In the genomic region with DNA sequence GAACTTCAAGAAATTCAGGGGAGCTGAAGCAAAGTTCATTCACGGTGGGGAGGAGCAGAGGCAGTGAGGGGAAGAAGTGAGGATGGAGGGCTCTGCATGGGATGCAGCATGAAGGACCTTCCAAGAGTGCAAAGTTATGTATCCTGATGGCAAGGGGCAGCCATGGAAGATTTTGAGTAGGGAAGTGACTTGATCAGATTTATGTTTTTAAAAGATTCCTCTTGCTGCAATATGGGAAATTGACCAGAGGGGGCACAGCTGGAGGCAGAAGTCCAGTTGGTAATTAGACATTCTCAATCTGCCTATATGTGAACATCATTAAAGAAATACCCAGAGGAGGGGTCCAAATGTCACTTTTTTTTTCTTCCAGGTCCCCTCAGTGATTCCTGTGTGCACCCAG, we compare ENCODE assay signal across 13 cellular contexts. TPM values are rescaled to one million over a fixed set of nuclear protein-coding genes. Genes with fewer than 3 reads are reported as not detected.
DNase-seq lines count a peak whose midpoint lies in the region; ATAC-seq and TF ChIP-seq lines count a peak whose summit lies in the region.
"Had no signal": no experiment of that assay in that cellular context is flagged by ENCODE, and none has a peak within 500 bp of the region (broad histone marks: within the 10 kb centered on the region; RNA-seq: fewer than 3 reads in every experiment).

No MANE protein-coding gene starts in this region.

- DNase-seq in ELR (ENCODE audit: low read depth) = peak; percentile 54
- no peak for DNase-seq in NB4 (ENCODE audit: low read depth)
- peak; percentile 21 to 32 for DNase-seq in cardiac fibroblast (ENCODE audit: low read depth in 2 of 2)
- no peak for DNase-seq in neural crest cell (ENCODE audit: low read depth, low spot score)
- DNase-seq in effector memory CD8-positive, alpha-beta T cell = no peak
- DNase-seq in effector memory CD4-positive, alpha-beta T cell = no peak
- DNase-seq: MV-4-11 had no signal

- no peaks in the 10 kb centered on the region for H3K36me3 Mint-ChIP-seq in neural crest cell (ENCODE audit: low read depth)
- no peaks in the 10 kb centered on the region for H3K36me3 Mint-ChIP-seq in effector memory CD8-positive, alpha-beta T cell (ENCODE audit: insufficient read depth)
- H3K36me3 Mint-ChIP-seq: activated naive CD4-positive, alpha-beta T cell treated with anti-CD3 and anti-CD28 coated beads, Interleukin-2, amount 50 U/mL, for 24 hours had no signal

- H3K4me3 Mint-ChIP-seq in neural crest cell = no peak overlapping the region
- H3K4me3 Mint-ChIP-seq in effector memory CD8-positive, alpha-beta T cell = no peak overlapping the region
- H3K4me3 Mint-ChIP-seq: activated naive CD4-positive, alpha-beta T cell treated with anti-CD3 and anti-CD28 coated beads, Interleukin-2, amount 50 U/mL, for 24 hours had no signal

- H3K27ac Mint-ChIP-seq in neural crest cell (ENCODE audit: unreplicated experiment) = no peak overlapping the region
- H3K27ac Mint-ChIP-seq in effector memory CD8-positive, alpha-beta T cell = no peak overlapping the region
- H3K27ac Mint-ChIP-seq: activated naive CD4-positive, alpha-beta T cell treated with anti-CD3 and anti-CD28 coated beads, Interleukin-2, amount 50 U/mL, for 24 hours had no signal

- TF ChIP-seq POLR2A in NB4 (IDR thresholded peaks at IDR 0.05; ENCODE audit: extremely low read depth, insufficient read length) = no peak
- no peak for TF ChIP-seq POLR2A in GM18505 (IDR thresholded peaks at IDR 0.05; ENCODE audit: borderline replicate concordance, extremely low read depth, insufficient read depth, insufficient read length)

- TF ChIP-seq CTCF in NB4 (IDR thresholded peaks at IDR 0.05; ENCODE audit: low read depth, low read length) (peak; percentile 32), cardiac fibroblast (IDR thresholded peaks at IDR 0.05; ENCODE audit: low read depth, low read length) (peak; percentile 61), neural crest cell (conservative IDR thresholded peaks at IDR 0.05) (peak; percentile 50)

- H3K27ac ChIP-seq in effector memory CD4-positive, alpha-beta T cell (ENCODE audit: insufficient read depth, low read length, poor library complexity, severe bottlenecking) = no peak overlapping the region
- H3K27ac ChIP-seq: epithelial cell of prostate had no signal

- no peak for ATAC-seq in effector memory CD8-positive, alpha-beta T cell (replicated peaks)
- ATAC-seq in HG03342 (IDR thresholded peaks at IDR 0.05; ENCODE audit: unreplicated experiment) (no peak), GM18505 (IDR thresholded peaks at IDR 0.05; ENCODE audit: unreplicated experiment) (no peak)
- ATAC-seq: activated CD4-positive, CD25-positive, alpha-beta regulatory T cell treated with anti-CD3 and anti-CD28 coated beads, Interleukin-2, amount 50 U/mL, for 24 hours had no signal

- H3K4me1 Mint-ChIP-seq in neural crest cell = peaks cover 10% of the 10 kb centered on the region
- H3K4me1 Mint-ChIP-seq in effector memory CD8-positive, alpha-beta T cell (ENCODE audit: low read depth in 2 of 2) = peaks cover 0 to 4% of the 10 kb centered on the region in 2 donors

- no peaks in the 10 kb centered on the region for H3K4me1 ChIP-seq in effector memory CD4-positive, alpha-beta T cell (ENCODE audit: control insufficient read depth, insufficient read depth, low read length, poor library complexity, severe bottlenecking)

- H3K9me3 ChIP-seq in effector memory CD4-positive, alpha-beta T cell (ENCODE audit: control insufficient read depth, low read length) = no peaks in the 10 kb centered on the region

- H3K36me3 ChIP-seq in effector memory CD4-positive, alpha-beta T cell (ENCODE audit: control insufficient read depth, insufficient read depth, low read length) = no peaks in the 10 kb centered on the region

- H3K4me3 ChIP-seq in NB4 (ENCODE audit: low read depth, low read length) (no peak overlapping the region), cardiac fibroblast (replicated peaks in 1 of 2; ENCODE audit: low read depth in 2 of 2, low read length in 2 of 2) (no peak overlapping the region)
- H3K4me3 ChIP-seq in effector memory CD4-positive, alpha-beta T cell (ENCODE audit: insufficient read depth, low read depth, low read length, poor library complexity, severe bottlenecking) = no peak overlapping the region
- H3K4me3 ChIP-seq: lung had no signal

- peaks cover 8% of the 10 kb centered on the region for H3K27me3 Mint-ChIP-seq in neural crest cell (ENCODE audit: low read depth)
- peaks cover 0 to 8% of the 10 kb centered on the region in 2 donors for H3K27me3 Mint-ChIP-seq in effector memory CD8-positive, alpha-beta T cell
- H3K27me3 Mint-ChIP-seq: activated naive CD4-positive, alpha-beta T cell treated with anti-CD3 and anti-CD28 coated beads, Interleukin-2, amount 50 U/mL, for 24 hours had no signal

- H3K27me3 ChIP-seq in effector memory CD4-positive, alpha-beta T cell (replicated peaks; ENCODE audit: control insufficient read depth, insufficient read depth, low read length, poor library complexity, severe bottlenecking) = no peaks in the 10 kb centered on the region

- H3K9me3 Mint-ChIP-seq in neural crest cell = no peaks in the 10 kb centered on the region
- no peaks in the 10 kb centered on the region for H3K9me3 Mint-ChIP-seq in effector memory CD8-positive, alpha-beta T cell
- H3K9me3 Mint-ChIP-seq: activated naive CD4-positive, alpha-beta T cell treated with anti-CD3 and anti-CD28 coated beads, Interleukin-2, amount 50 U/mL, for 24 hours had no signal

RNA-seq across cellular contexts. Expression of gene ANXA4, which starts 21.5 kb away (rescaled TPM):
- total RNA-seq in neural crest cell = 4.9 and 6.6 TPM in 2 replicates

Comparison
In these comparisons a context has a peak if more than half of its experiments do, and no peak if none do; other contexts are left out.
1. DNase-seq: peak in ELR (single experiment) and cardiac fibroblast (2 of 2); none in NB4 (single experiment), neural crest cell (single experiment), effector memory CD8-positive, alpha-beta T cell (0 of 3) and effector memory CD4-positive, alpha-beta T cell (0 of 3).
2. Peak in every context shown above with its lines, with median percentiles within 50 percentile points of each other: CTCF ChIP-seq.